33 cellular contexts compared by ENCODE assay signal in genomic region chr12:68886636-68887572, GRCh38. TPM values are rescaled to one million over a fixed set of nuclear protein-coding genes. Genes with fewer than 3 reads are reported as not detected.
"Had no signal": no experiment of that assay in that cellular context is flagged by ENCODE, and none has a peak within 500 bp of the region (broad histone marks: within the 10 kb centered on the region; RNA-seq: fewer than 3 reads in every experiment).

No MANE protein-coding gene starts in this region.

- H3K36me3 Mint-ChIP-seq: mesothelial cell of epicardium, naive B cell had no signal

- H3K27me3 Mint-ChIP-seq: dendritic cell treated with granulocyte-macrophage colony-stimulating factor and Interleukin-4, amounts not matched to agents 40 ng/mL and 50 ng/mL, for 4 days; naive B cell had no signal

- H3K27me3 ChIP-seq: esophagus squamous epithelium, right atrium auricular region, testis, transverse colon had no signal

- FAIRE-seq: frontal cortex, islet of Langerhans, TTC549, urothelium cell line had no signal

- H3K9me3 Mint-ChIP-seq: activated T-helper 17 cell treated with anti-CD3 and anti-CD28 coated beads, Interleukin-2, amount 50 U/mL, for 72 hours; dendritic cell treated with granulocyte-macrophage colony-stimulating factor and Interleukin-4, amounts not matched to agents 40 ng/mL and 50 ng/mL, for 4 days had no signal

- H3K4me1 ChIP-seq: parathyroid adenoma, psoas muscle, right atrium auricular region, transverse colon had no signal

- H3K9me3 ChIP-seq: esophagus squamous epithelium, psoas muscle, testis, transverse colon had no signal

- H2AFZ ChIP-seq: parathyroid adenoma had no signal

- H3K27ac Mint-ChIP-seq: activated T-helper 17 cell treated with anti-CD3 and anti-CD28 coated beads, Interleukin-2, amount 50 U/mL, for 72 hours; dendritic cell treated with granulocyte-macrophage colony-stimulating factor and Interleukin-4, amounts not matched to agents 40 ng/mL and 50 ng/mL, for 4 days; mesothelial cell of epicardium; naive B cell; T-helper 1 cell treated with Interleukin-12 subunit alpha and Interleukin-12 subunit beta and Interleukin-4 antibody, amounts not matched to agents 30 μg/mL and 1 μg/mL, for 36 hours had no signal

- H3K9ac ChIP-seq: parathyroid adenoma had no signal

- H3K36me3 ChIP-seq: esophagus squamous epithelium, right atrium auricular region had no signal

- H3K4me3 Mint-ChIP-seq: activated T-helper 17 cell treated with anti-CD3 and anti-CD28 coated beads, Interleukin-2, amount 50 U/mL, for 72 hours; dendritic cell treated with granulocyte-macrophage colony-stimulating factor and Interleukin-4, amounts not matched to agents 40 ng/mL and 50 ng/mL, for 4 days; mesothelial cell of epicardium; naive B cell; T-helper 1 cell treated with Interleukin-12 subunit alpha and Interleukin-12 subunit beta and Interleukin-4 antibody, amounts not matched to agents 30 μg/mL and 1 μg/mL, for 36 hours had no signal

- H3K4me3 ChIP-seq: esophagus squamous epithelium, psoas muscle, right atrium auricular region, testis, transverse colon had no signal

- H3K79me2 ChIP-seq: parathyroid adenoma had no signal

- H3K27ac ChIP-seq: esophagus squamous epithelium, parathyroid adenoma, psoas muscle, right atrium auricular region, testis, transverse colon, VCaP had no signal

- DNase-seq: activated CD4-positive, alpha-beta T cell treated with anti-CD3 and anti-CD28 coated beads for 48 hours; activated CD4-positive, alpha-beta T cell treated with anti-CD3 and anti-CD28 coated beads, Interleukin-2, amount 50 U/mL, for 48 hours; activated CD8-positive, alpha-beta memory T cell treated with anti-CD3 and anti-CD28 coated beads for 24 hours; activated CD8-positive, alpha-beta memory T cell treated with anti-CD3 and anti-CD28 coated beads, Interleukin-2, amount 50 U/mL, for 4 hours; activated gamma-delta T cell treated with Interleukin-2 at 50 U/mL for 16 hours; activated naive CD4-positive, alpha-beta T cell treated with anti-CD3 and anti-CD28 coated beads, Interleukin-2, amount 50 U/mL, for 16 hours; activated T-cell treated with anti-CD3 and anti-CD28 coated beads, Interleukin-2, amount 50 U/mL, for 1 hour; amygdala; caudate nucleus; esophagus squamous epithelium; left ventricle myocardium superior; naive B cell; nucleus accumbens; psoas muscle; stimulated activated CD4-positive, alpha-beta T cell treated with anti-CD3 and anti-CD28 coated beads, Interleukin-15, amount 100 ng/mL, for 24 hours; stimulated activated CD4-positive, alpha-beta T cell treated with anti-CD3 and anti-CD28 coated beads, Interleukin-2, amount 100 ng/mL, for 24 hours; stimulated activated naive CD4-positive, alpha-beta T cell; T-helper 9 cell; testis; transverse colon had no signal

- ATAC-seq: activated CD4-positive, CD25-positive, alpha-beta regulatory T cell treated with anti-CD3 and anti-CD28 coated beads, Interleukin-2, amount 50 U/mL, for 24 hours; activated T-helper 17 cell treated with anti-CD3 and anti-CD28 coated beads, Interleukin-2, amount 50 U/mL, for 72 hours; left ventricle myocardium superior; psoas muscle had no signal

- H3K4me1 Mint-ChIP-seq: mesothelial cell of epicardium had no signal

RNA-seq across cellular contexts. Expression of gene CPM, which starts 46.1 kb away (rescaled TPM):
- polyA plus RNA-seq: neural cell had no signal
